In genomic region chr1:8809342-8809736, GRCh38 we compare ENCODE assay signal across 12 cellular contexts. TPM values are rescaled to one million over a fixed set of nuclear protein-coding genes. Genes with fewer than 3 reads are reported as not detected.
DNase-seq lines count a peak whose midpoint lies in the region; ATAC-seq and TF ChIP-seq lines count a peak whose summit lies in the region.
"Had no signal": no experiment of that assay in that cellular context is flagged by ENCODE, and none has a peak within 500 bp of the region (broad histone marks: within the 10 kb centered on the region; RNA-seq: fewer than 3 reads in every experiment).

No MANE protein-coding gene starts in this region.

- WGBS in smooth muscle cell (ENCODE audit: low lambda C conversion rate), result 59% methylated on average over 1 of the region's 1 CpG

- peak overlapping the region; percentile 45 for H3K4me2 ChIP-seq in smooth muscle cell

- DNase-seq in HCEC 1CT (peak; percentile 32), SJSA1 (ENCODE audit: low read depth in 1 of 2, low spot score in 2 of 2) (no peak), choroid plexus epithelial cell (ENCODE audit: low read depth) (peak; percentile 23), smooth muscle cell (lab: John Stamatoyannopoulos, UW; ENCODE audit: unreplicated experiment) (no peak)
- DNase-seq in CD8-positive, alpha-beta memory T cell, result no peak
- DNase-seq in effector CD8-positive, alpha-beta T cell (lab: John Stamatoyannopoulos, UW), result no peak
- DNase-seq: Caco-2; CD8-positive, alpha-beta T cell; GM23248; KBM-7 had no signal

- no peaks in the 10 kb centered on the region for H3K27me3 Mint-ChIP-seq in CD8-positive, alpha-beta memory T cell

- no peak for TF ChIP-seq CTCF in choroid plexus epithelial cell (conservative IDR thresholded peaks at IDR 0.05; ENCODE audit: low read depth, low read length)
- no peak for TF ChIP-seq CTCF in smooth muscle cell (IDR thresholded peaks at IDR 0.05; ENCODE audit: borderline replicate concordance, insufficient read depth, poor library complexity, severe bottlenecking)

- CTCF ChIA-PET in CD8-positive, alpha-beta memory T cell (lab: Charles Lee), result no interaction called here

- H3K27me3 ChIP-seq in SJSA1 (replicated peaks) (no peaks in the 10 kb centered on the region), smooth muscle cell (ENCODE audit: low read depth) (no peaks in the 10 kb centered on the region)
- no peaks in the 10 kb centered on the region for H3K27me3 ChIP-seq in CD8-positive, alpha-beta memory T cell (ENCODE audit: insufficient read depth, low read length, poor library complexity, severe bottlenecking)

- peaks cover 97% of the 10 kb centered on the region for H3K79me2 ChIP-seq in smooth muscle cell (ENCODE audit: low read depth)

- peak overlapping the region; percentile 37; the same call in 1 of the 2 replicates for H3K27ac ChIP-seq in SJSA1
- H3K27ac ChIP-seq in smooth muscle cell (ENCODE audit: low read depth), result peak overlapping the region; percentile 2
- H3K27ac ChIP-seq in CD8-positive, alpha-beta memory T cell (ENCODE audit: low read depth, low read length), result no peak overlapping the region
- H3K27ac ChIP-seq: GM23248 had no signal

- peaks cover 99% of the 10 kb centered on the region for H4K20me1 ChIP-seq in smooth muscle cell (ENCODE audit: low read depth)

- no peak overlapping the region for H3K4me3 ChIP-seq in SJSA1
- H3K4me3 ChIP-seq in choroid plexus epithelial cell (ENCODE audit: low read depth, low read length), result no peak overlapping the region
- no peak overlapping the region for H3K4me3 ChIP-seq in smooth muscle cell
- H3K4me3 ChIP-seq in CD8-positive, alpha-beta memory T cell (ENCODE audit: low read length), result no peak overlapping the region
- H3K4me3 ChIP-seq: GM23248 had no signal

- H3K4me1 ChIP-seq in SJSA1 (replicated peaks), result peaks cover 37% of the 10 kb centered on the region
- peaks cover 14% of the 10 kb centered on the region for H3K4me1 ChIP-seq in smooth muscle cell (ENCODE audit: low read depth)
- H3K4me1 ChIP-seq in CD8-positive, alpha-beta memory T cell (ENCODE audit: insufficient read depth, low read length), result peaks cover 3% of the 10 kb centered on the region

- H3K36me3 ChIP-seq in SJSA1 (0 out of 2 replicates have a peak, but pooled peaks cover 3% of the 10 kb centered on the region), smooth muscle cell (ENCODE audit: low read depth) (no peaks in the 10 kb centered on the region)
- no peaks in the 10 kb centered on the region for H3K36me3 ChIP-seq in CD8-positive, alpha-beta memory T cell (ENCODE audit: insufficient read depth, low read length)

- no peak overlapping the region for H3K9ac ChIP-seq in smooth muscle cell (ENCODE audit: low read depth)
- H3K9ac ChIP-seq: GM23248 had no signal

- H2AFZ ChIP-seq in smooth muscle cell (ENCODE audit: low read depth), result no peak overlapping the region
- H2AFZ ChIP-seq: GM23248 had no signal

- H3K4me3 Mint-ChIP-seq in CD8-positive, alpha-beta memory T cell, result no peak overlapping the region
- H3K4me3 Mint-ChIP-seq: CD14-positive monocyte; CD8-positive, alpha-beta T cell had no signal

- peaks cover 4% of the 10 kb centered on the region for H3F3A ChIP-seq in smooth muscle cell (ENCODE audit: low read depth)

- POLR2A ChIA-PET in CD8-positive, alpha-beta memory T cell (lab: Charles Lee), result no interaction called here

- peaks cover 0 to 4% (median 1%) of the 10 kb centered on the region in 3 donors for H3K36me3 Mint-ChIP-seq in CD8-positive, alpha-beta memory T cell
- H3K36me3 Mint-ChIP-seq: CD8-positive, alpha-beta T cell had no signal

- H3K9me3 ChIP-seq in SJSA1 (replicated peaks) (no peaks in the 10 kb centered on the region), smooth muscle cell (replicated peaks; ENCODE audit: low read depth) (no peaks in the 10 kb centered on the region)
- no peaks in the 10 kb centered on the region for H3K9me3 ChIP-seq in CD8-positive, alpha-beta memory T cell (ENCODE audit: low read length)
- H3K9me3 ChIP-seq: Caco-2 had no signal

- H3K4me1 Mint-ChIP-seq in CD8-positive, alpha-beta memory T cell, result peaks cover 12 to 37% (median 14%) of the 10 kb centered on the region in 3 donors
- H3K4me1 Mint-ChIP-seq: CD14-positive monocyte had no signal

- no peak overlapping the region for H3K27ac Mint-ChIP-seq in CD8-positive, alpha-beta memory T cell
- H3K27ac Mint-ChIP-seq: CD14-positive monocyte; CD8-positive, alpha-beta T cell had no signal

- no peaks in the 10 kb centered on the region for H3K9me3 Mint-ChIP-seq in CD8-positive, alpha-beta memory T cell
- H3K9me3 Mint-ChIP-seq: CD14-positive monocyte; CD8-positive, alpha-beta T cell had no signal

- ATAC-seq in GM21381 (IDR thresholded peaks at IDR 0.05; ENCODE audit: unreplicated experiment), result no peak
- ATAC-seq: CD8-positive, alpha-beta T cell had no signal

RNA-seq across cellular contexts. Expression of gene RERE, which starts 8.1 kb away (rescaled TPM):
- total RNA-seq in SJSA1 (2014; rRNA removed; shearing (Covaris generic)), result 15.7 and 25.4 TPM in 2 replicates
- total RNA-seq in smooth muscle cell, result 59.2 and 64.0 TPM in 2 replicates
- polyA plus RNA-seq in smooth muscle cell, result 45.6 and 70.7 TPM in 2 replicates
- 10 to 100 TPM; 37.9 to 39.2 TPM for total RNA-seq in CD8-positive, alpha-beta memory T cell
- polyA plus RNA-seq in CD8-positive, alpha-beta memory T cell, result 10.9 TPM

Comparison
In these comparisons a context has a peak if more than half of its experiments do, and no peak if none do; other contexts are left out.
1. DNase-seq: peak in HCEC 1CT (single experiment) and choroid plexus epithelial cell (single experiment); none in SJSA1 (0 of 2), smooth muscle cell (single experiment), CD8-positive, alpha-beta memory T cell (0 of 5) and effector CD8-positive, alpha-beta T cell (single experiment).